In genomic region chr10:33808475-33808874, GRCh38 we compare ENCODE assay signal across 1 cellular context.
TF ChIP-seq lines count a peak whose summit lies in the region.

No MANE protein-coding gene starts in this region.

TF ChIP-seq in H1, 55 proteins besides CTCF, POLR2A, EP300 and RAD21:
- TF ChIP-seq EZH2 (IDR thresholded peaks at IDR 0.05; ENCODE audit: low read depth, low read length, severe bottlenecking) (no peak), SIRT6 (IDR thresholded peaks at IDR 0.05; ENCODE audit: low read length) (no peak), ZNF274 (IDR thresholded peaks at IDR 0.05; ENCODE audit: borderline replicate concordance, extremely low read depth, low read length) (no peak), BRCA1 (IDR thresholded peaks at IDR 0.05; ENCODE audit: low read depth, low read length) (no peak), SAP30 (IDR thresholded peaks at IDR 0.05; ENCODE audit: insufficient read depth, insufficient replicate concordance, low read length) (no peak), CBX8 (IDR thresholded peaks at IDR 0.05; ENCODE audit: borderline replicate concordance, low read depth, low read length) (no peak), GABPA (IDR thresholded peaks at IDR 0.05; ENCODE audit: borderline replicate concordance, insufficient read depth, low read length) (no peak), SP1 (IDR thresholded peaks at IDR 0.05; ENCODE audit: low read depth, low read length) (no peak), TAF7 (optimal IDR thresholded peaks at IDR 0.05; ENCODE audit: borderline replicate concordance, low read depth, low read length) (no peak), TBP (IDR thresholded peaks at IDR 0.05; ENCODE audit: low read depth, low read length) (no peak), KDM5A (IDR thresholded peaks at IDR 0.05; ENCODE audit: low read length) (no peak), KDM4A (IDR thresholded peaks at IDR 0.05; ENCODE audit: low read depth, low read length, severe bottlenecking) (no peak), E2F6 (IDR thresholded peaks at IDR 0.05) (no peak), BACH1 (IDR thresholded peaks at IDR 0.05; ENCODE audit: low read length) (no peak), SIN3A (conservative IDR thresholded peaks at IDR 0.05 in 1 of 2, IDR thresholded peaks at IDR 0.05 in 1 of 2; ENCODE audit: low read depth in 1 of 2, low read length in 2 of 2) (no peak)
TF ChIP-seq in H1: peak in this region for 0.
